26 cellular contexts compared by ENCODE assay signal in the genomic region with DNA sequence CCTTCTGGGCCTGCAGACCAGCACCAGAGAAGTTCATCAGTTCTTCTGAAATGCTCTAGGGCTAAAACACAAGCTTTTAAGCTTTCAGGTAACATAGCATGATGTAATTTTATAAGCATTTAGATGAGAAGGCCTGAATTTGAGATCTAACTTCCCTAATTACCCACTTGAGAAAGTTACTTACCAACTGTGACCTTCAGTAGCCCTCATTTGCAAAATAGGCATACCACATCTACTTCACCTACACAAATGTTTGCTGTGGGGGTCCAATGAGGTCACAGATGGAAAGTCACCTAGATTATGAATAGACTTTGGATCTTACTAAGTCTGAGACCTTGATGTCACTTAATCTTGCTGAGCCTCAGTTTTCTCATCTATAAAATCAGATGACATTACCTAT.
"Had no signal": no experiment of that assay in that cellular context is flagged by ENCODE, and none has a peak within 500 bp of the region (broad histone marks: within the 10 kb centered on the region; RNA-seq: fewer than 3 reads in every experiment).

No MANE protein-coding gene starts in this region.

- H3K27me3 ChIP-seq: left lung, ovary, right atrium auricular region, right lobe of liver, tibial nerve, uterus had no signal

- H3K9me3 Mint-ChIP-seq: immature natural killer cell; mesothelial cell of epicardium; naive thymus-derived CD4-positive, alpha-beta T cell; natural killer cell treated with Interleukin-12 subunit alpha and Interleukin-12 subunit beta and Interleukin-15 and Interleukin-18, amount 100 ng/mL, for 72 hours; stimulated activated memory B cell treated with anti-CD40 and anti-IgM and Interleukin-4, amounts not matched to agents 10 μg/mL and 1 μg/mL and 100 μg/mL, for 72 hours; stimulated activated naive CD8-positive, alpha-beta T cell treated with anti-CD3 and anti-CD28 coated beads, Interleukin-15, Interleukin-2, amounts not matched to agents 100 ng/mL and 50 ng/mL, for 24 hours; type B pancreatic cell had no signal

- H3K4me3 ChIP-seq: left lung, lower lobe of right lung, ovary, right atrium auricular region, right lobe of liver, smooth muscle cell, tibial nerve, uterus had no signal

- H3K36me3 ChIP-seq: ovary, uterus had no signal

- H3K27me3 Mint-ChIP-seq: naive thymus-derived CD4-positive, alpha-beta T cell; natural killer cell treated with Interleukin-12 subunit alpha and Interleukin-12 subunit beta and Interleukin-15 and Interleukin-18, amount 100 ng/mL, for 72 hours; progenitor cell of endocrine pancreas; stimulated activated memory B cell treated with anti-CD40 and anti-IgM and Interleukin-4, amounts not matched to agents 10 μg/mL and 1 μg/mL and 100 μg/mL, for 72 hours; stimulated activated naive CD8-positive, alpha-beta T cell treated with anti-CD3 and anti-CD28 coated beads, Interleukin-15, Interleukin-2, amounts not matched to agents 100 ng/mL and 50 ng/mL, for 24 hours; type B pancreatic cell had no signal

- H3K27ac ChIP-seq: left lung, lower lobe of right lung, ovary, right atrium auricular region, right lobe of liver, tibial nerve, uterus had no signal

- DNase-seq: hypothalamus; immature natural killer cell; kidney; left colon; left lung; lower lobe of right lung; mammary epithelial cell; mesendoderm; naive thymus-derived CD4-positive, alpha-beta T cell; ovary; right lobe of liver; stimulated activated CD4-positive, alpha-beta T cell treated with anti-CD3 and anti-CD28 coated beads, Interleukin-1b, Interleukin-23, amount 100 ng/mL, for 48 hours; stimulated activated CD4-positive, alpha-beta T cell treated with anti-CD3 and anti-CD28 coated beads, Interleukin-2, amount 100 ng/mL, for 48 hours; stimulated activated CD4-positive, alpha-beta T cell treated with anti-CD3 and anti-CD28 coated beads, Interleukin-4, amount 100 ng/mL, for 4 hours; stimulated activated CD8-positive, alpha-beta memory T cell treated with anti-CD3 and anti-CD28 coated beads, Interleukin-4, amount 100 ng/mL, for 48 hours; substantia nigra; uterus had no signal

- H3K4me3 Mint-ChIP-seq: immature natural killer cell; mesothelial cell of epicardium; naive thymus-derived CD4-positive, alpha-beta T cell; natural killer cell treated with Interleukin-12 subunit alpha and Interleukin-12 subunit beta and Interleukin-15 and Interleukin-18, amount 100 ng/mL, for 72 hours; stimulated activated memory B cell treated with anti-CD40 and anti-IgM and Interleukin-4, amounts not matched to agents 10 μg/mL and 1 μg/mL and 100 μg/mL, for 72 hours; stimulated activated naive CD8-positive, alpha-beta T cell treated with anti-CD3 and anti-CD28 coated beads, Interleukin-15, Interleukin-2, amounts not matched to agents 100 ng/mL and 50 ng/mL, for 24 hours; type B pancreatic cell had no signal

- H3K9me3 ChIP-seq: left lung, lower lobe of right lung, ovary, right atrium auricular region, right lobe of liver, tibial nerve, uterus had no signal

- H3K4me1 Mint-ChIP-seq: immature natural killer cell, mesothelial cell of epicardium had no signal

- H3K27ac Mint-ChIP-seq: immature natural killer cell; mesothelial cell of epicardium; naive thymus-derived CD4-positive, alpha-beta T cell; natural killer cell treated with Interleukin-12 subunit alpha and Interleukin-12 subunit beta and Interleukin-15 and Interleukin-18, amount 100 ng/mL, for 72 hours; progenitor cell of endocrine pancreas; stimulated activated memory B cell treated with anti-CD40 and anti-IgM and Interleukin-4, amounts not matched to agents 10 μg/mL and 1 μg/mL and 100 μg/mL, for 72 hours; stimulated activated naive CD8-positive, alpha-beta T cell treated with anti-CD3 and anti-CD28 coated beads, Interleukin-15, Interleukin-2, amounts not matched to agents 100 ng/mL and 50 ng/mL, for 24 hours; type B pancreatic cell had no signal

- ATAC-seq: lower lobe of right lung; naive thymus-derived CD4-positive, alpha-beta T cell; natural killer cell treated with Interleukin-12 subunit alpha and Interleukin-12 subunit beta and Interleukin-15 and Interleukin-18, amount 100 ng/mL, for 72 hours; right lobe of liver; stimulated activated memory B cell treated with anti-CD40 and anti-IgM and Interleukin-4, amounts not matched to agents 10 μg/mL and 1 μg/mL and 100 μg/mL, for 72 hours had no signal

- H3K4me1 ChIP-seq: left lung, lower lobe of right lung, right atrium auricular region, right lobe of liver, tibial nerve, uterus had no signal

- H3K36me3 Mint-ChIP-seq: natural killer cell treated with Interleukin-12 subunit alpha and Interleukin-12 subunit beta and Interleukin-15 and Interleukin-18, amount 100 ng/mL, for 72 hours had no signal

- H3K4me2 ChIP-seq: smooth muscle cell had no signal
